In the genomic region with DNA sequence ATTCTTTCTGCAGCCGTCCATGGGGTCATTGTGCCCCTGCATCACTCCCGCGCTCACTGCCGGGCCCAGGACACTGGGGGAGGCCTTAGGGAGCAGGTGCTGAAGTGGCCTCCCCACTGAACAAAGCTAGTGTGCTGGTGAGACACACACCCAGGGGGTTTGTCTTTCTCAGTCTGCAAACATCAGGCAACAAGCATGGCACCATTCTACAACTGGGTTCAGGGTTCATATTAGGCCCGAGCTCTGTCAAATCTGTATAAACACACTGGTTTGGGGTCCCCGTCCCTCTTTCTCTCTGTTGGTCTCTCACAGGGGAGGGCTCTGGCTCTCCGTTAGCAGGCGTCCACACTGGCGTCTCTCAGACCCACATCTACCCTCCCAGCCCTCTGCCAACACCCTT, we compare ENCODE assay signal across 15 cellular contexts. TPM values are rescaled to one million over a fixed set of nuclear protein-coding genes. Genes with fewer than 3 reads are reported as not detected.
A peak's percentile ranks its signal among the peaks of the same experiment; 100 is the strongest.
DNase-seq lines count a peak whose midpoint lies in the region; ATAC-seq and TF ChIP-seq lines count a peak whose summit lies in the region.
"Had no signal": no experiment of that assay in that cellular context is flagged by ENCODE, and none has a peak within 500 bp of the region (broad histone marks: within the 10 kb centered on the region; RNA-seq: fewer than 3 reads in every experiment).

No MANE protein-coding gene starts in this region.

- H3K36me3 ChIP-seq in heart left ventricle (no peaks in the 10 kb centered on the region), endodermal cell (ENCODE audit: control insufficient read depth, insufficient read depth, low read length) (no peaks in the 10 kb centered on the region), neuronal stem cell (replicated peaks in 1 of 2; ENCODE audit: control insufficient read depth in 2 of 2, insufficient read depth in 2 of 2, low read length in 2 of 2) (no peaks in the 10 kb centered on the region)

- H2AFZ ChIP-seq in neuronal stem cell (ENCODE audit: low read length): no peak overlapping the region

- no peak for TF ChIP-seq POLR2A in heart left ventricle (IDR thresholded peaks at IDR 0.05)

- no peaks in the 10 kb centered on the region for H3K79me1 ChIP-seq in neuronal stem cell (ENCODE audit: low read depth, low read length)

- no peak overlapping the region for H3K27ac Mint-ChIP-seq in endodermal cell
- no peak overlapping the region for H3K27ac Mint-ChIP-seq in naive thymus-derived CD8-positive, alpha-beta T cell
- H3K27ac Mint-ChIP-seq: CD14-positive monocyte; CD8-positive, alpha-beta T cell had no signal

- intact Hi-C loops in Right ventricle myocardium superior (cut with DNase I): loop anchor here (5.0 kb wide), 2 partner anchors 133 to 253 kb away; no protein-coding TSS in a partner anchor
- intact Hi-C loops in heart left ventricle (cut with DNase I): loop anchor here (2.0 to 10.0 kb wide), 3 partner anchors 251 to 255 kb away; no protein-coding TSS in a partner anchor

- WGBS in heart left ventricle, 4 donors: 89 to 95% (median 91%) methylated on average over 9 of the region's 9 CpGs
- 92 to 100% methylated on average over 3 to 9 of the region's 9 CpGs for WGBS in endodermal cell (ENCODE audit: insufficient coverage in 1 of 2, insufficient read length in 1 of 2), 2 experiments
- no CpG with 5 or more reads among the region's 9 CpGs for WGBS in neuronal stem cell (ENCODE audit: extremely low coverage in 2 of 2, insufficient read length in 2 of 2, insufficient replicate concordance in 1 of 2), 2 donors

- H3K4me1 ChIP-seq in heart left ventricle (peaks cover 0 to 8% (median 5%) of the 10 kb centered on the region in 12 donors), endodermal cell (ENCODE audit: control insufficient read depth, insufficient read depth, low read length) (no peaks in the 10 kb centered on the region), neuronal stem cell (ENCODE audit: control insufficient read depth in 2 of 2, insufficient read depth in 1 of 2, low read depth in 1 of 2, low read length in 2 of 2) (peaks cover 2 to 3% of the 10 kb centered on the region in 2 donors)

- DNase-seq in Right ventricle myocardium superior (peak; percentile 22), heart left ventricle (no peak), endodermal cell (peak; percentile 27), neuronal stem cell (ENCODE audit: low spot score) (no peak), NCI-H524 treated with DMSO at 0.1 percent for 48 hours (lab: John Stamatoyannopoulos, UW) (no peak)
- DNase-seq in naive thymus-derived CD8-positive, alpha-beta T cell: no peak
- DNase-seq: CD8-positive, alpha-beta T cell; COR-L47; DMS53; GF-D8; GOT3; HCEC 1CT had no signal

- POLR2A ChIA-PET in naive thymus-derived CD8-positive, alpha-beta T cell (lab: Charles Lee): no interaction called here

- TF ChIP-seq CTCF in heart left ventricle (IDR thresholded peaks at IDR 0.05) (no peak), endodermal cell (conservative IDR thresholded peaks at IDR 0.05) (no peak)

- H4K8ac ChIP-seq in neuronal stem cell (ENCODE audit: low read depth, low read length): peak overlapping the region; percentile 52

- H3K9me3 Mint-ChIP-seq in endodermal cell: no peaks in the 10 kb centered on the region
- H3K9me3 Mint-ChIP-seq in naive thymus-derived CD8-positive, alpha-beta T cell: no peaks in the 10 kb centered on the region
- H3K9me3 Mint-ChIP-seq: CD14-positive monocyte; CD8-positive, alpha-beta T cell had no signal

- H3K9me3 ChIP-seq in heart left ventricle: no peaks in the 10 kb centered on the region
- no peaks in the 10 kb centered on the region for H3K9me3 ChIP-seq in endodermal cell (ENCODE audit: control insufficient read depth, low read length)
- H3K9me3 ChIP-seq in neuronal stem cell (replicated peaks in 1 of 2; ENCODE audit: control insufficient read depth in 2 of 2, insufficient read depth in 1 of 2, low read depth in 1 of 2, low read length in 2 of 2): no peaks in the 10 kb centered on the region

- no peak overlapping the region for H3K4me2 ChIP-seq in neuronal stem cell (ENCODE audit: insufficient read depth, low read length, poor library complexity, severe bottlenecking)

- no peak overlapping the region for H3K18ac ChIP-seq in neuronal stem cell (ENCODE audit: low read length)

- H3K4me3 Mint-ChIP-seq in endodermal cell: no peak overlapping the region
- no peak overlapping the region for H3K4me3 Mint-ChIP-seq in naive thymus-derived CD8-positive, alpha-beta T cell
- H3K4me3 Mint-ChIP-seq: CD14-positive monocyte; CD8-positive, alpha-beta T cell had no signal

- H3K27ac ChIP-seq in heart left ventricle (no peak overlapping the region), endodermal cell (ENCODE audit: low read depth, low read length) (no peak overlapping the region), neuronal stem cell (replicated peaks; ENCODE audit: low read length) (no peak overlapping the region)
- H3K27ac ChIP-seq: 22Rv1 had no signal

- no peak overlapping the region for H3K23ac ChIP-seq in neuronal stem cell (ENCODE audit: low read depth, low read length, poor library complexity)

- peaks cover 9% of the 10 kb centered on the region for H3K4me1 Mint-ChIP-seq in endodermal cell
- peaks cover 3 to 8% (median 6%) of the 10 kb centered on the region in 4 donors for H3K4me1 Mint-ChIP-seq in naive thymus-derived CD8-positive, alpha-beta T cell

- no peaks in the 10 kb centered on the region for H3K36me3 Mint-ChIP-seq in endodermal cell (ENCODE audit: low read depth)
- no peaks in the 10 kb centered on the region for H3K36me3 Mint-ChIP-seq in naive thymus-derived CD8-positive, alpha-beta T cell
- H3K36me3 Mint-ChIP-seq: CD14-positive monocyte; CD8-positive, alpha-beta T cell had no signal

- no peak overlapping the region for H3K14ac ChIP-seq in neuronal stem cell (ENCODE audit: low read length)

- H3K4me3 ChIP-seq in heart left ventricle: no peak overlapping the region
- no peak overlapping the region for H3K4me3 ChIP-seq in endodermal cell (ENCODE audit: low read length)
- no peak overlapping the region for H3K4me3 ChIP-seq in neuronal stem cell (ENCODE audit: low read length in 2 of 2)

- no peak overlapping the region for H4K91ac ChIP-seq in neuronal stem cell (ENCODE audit: low read depth, low read length, poor library complexity)

- H3K4ac ChIP-seq in neuronal stem cell (ENCODE audit: low read length): no peak overlapping the region

- no peak overlapping the region for H2BK15ac ChIP-seq in neuronal stem cell (ENCODE audit: low read length)

- peaks cover 33% of the 10 kb centered on the region for H3K27me3 Mint-ChIP-seq in endodermal cell (ENCODE audit: insufficient read depth)
- peaks cover 0 to 8% (median 2%) of the 10 kb centered on the region in 5 donors for H3K27me3 Mint-ChIP-seq in naive thymus-derived CD8-positive, alpha-beta T cell

- no peak overlapping the region for H2AK5ac ChIP-seq in neuronal stem cell (ENCODE audit: low read depth, low read length)

- ATAC-seq in Right ventricle myocardium superior (ENCODE audit: poor library complexity) (no peak), heart left ventricle (no peak), HG02798 (IDR thresholded peaks at IDR 0.05; ENCODE audit: poor library complexity, unreplicated experiment) (no peak)
- ATAC-seq in naive thymus-derived CD8-positive, alpha-beta T cell: no peak
- ATAC-seq: CD8-positive, alpha-beta T cell had no signal

- H3K27me3 ChIP-seq in heart left ventricle (peaks cover 0 to 61% (median 5%) of the 10 kb centered on the region in 9 donors), endodermal cell (ENCODE audit: control insufficient read depth, insufficient read depth, low read length, poor library complexity, severe bottlenecking) (peaks cover 32% of the 10 kb centered on the region), neuronal stem cell (ENCODE audit: control insufficient read depth in 3 of 3, insufficient read depth in 3 of 3, low read depth in 1 of 3, low read length in 3 of 3) (peaks cover 0 to 30% (median 3%) of the 10 kb centered on the region in 3 experiments)

- no peak overlapping the region for H2BK12ac ChIP-seq in neuronal stem cell (ENCODE audit: low read length)

- H3K9ac ChIP-seq in endodermal cell (ENCODE audit: extremely low read depth, low read length, poor library complexity, severe bottlenecking) (no peak overlapping the region), neuronal stem cell (ENCODE audit: low read depth, low read length, poor library complexity) (no peak overlapping the region)

- no peak overlapping the region for H2BK5ac ChIP-seq in neuronal stem cell (ENCODE audit: low read length)

- H2BK120ac ChIP-seq in neuronal stem cell (ENCODE audit: low read depth, low read length): no peak overlapping the region

RNA-seq across cellular contexts. Expression of gene PPP2R2D, which starts 11.1 kb away (rescaled TPM):
- total RNA-seq in Right ventricle myocardium superior (33.9 TPM), heart left ventricle (10 to 100 TPM; 29.4 to 43.4 (median 37.3) TPM), endodermal cell (10 to 100 TPM; 35.5 to 37.5 TPM)
- polyA plus RNA-seq in heart left ventricle: 10 to 100 TPM; 34.4 to 34.9 TPM
- polyA plus RNA-seq in endodermal cell (2013, experiment 1 of 2): 36.0 TPM
- 35.4 TPM for polyA plus RNA-seq in endodermal cell (2013, experiment 2 of 2)
- 26.3 TPM for polyA plus RNA-seq in neuronal stem cell (2013, experiment 1 of 2)
- 26.5 TPM for polyA plus RNA-seq in neuronal stem cell (2013, experiment 2 of 2)
- 10 to 100 TPM; 48.1 to 49.6 TPM for total RNA-seq in naive thymus-derived CD8-positive, alpha-beta T cell
- polyA plus RNA-seq in naive thymus-derived CD8-positive, alpha-beta T cell: 10 to 100 TPM; 22.7 to 38.3 (median 26.9) TPM

Comparison
In these comparisons a context has a peak if more than half of its experiments do, and no peak if none do; other contexts are left out.
1. DNase-seq: peak in Right ventricle myocardium superior (single experiment) and endodermal cell (single experiment); none in heart left ventricle (0 of 5), neuronal stem cell (single experiment), NCI-H524 treated with DMSO at 0.1 percent for 48 hours (single experiment) and naive thymus-derived CD8-positive, alpha-beta T cell (0 of 10).